20 cellular contexts compared by ENCODE assay signal in the genomic region with DNA sequence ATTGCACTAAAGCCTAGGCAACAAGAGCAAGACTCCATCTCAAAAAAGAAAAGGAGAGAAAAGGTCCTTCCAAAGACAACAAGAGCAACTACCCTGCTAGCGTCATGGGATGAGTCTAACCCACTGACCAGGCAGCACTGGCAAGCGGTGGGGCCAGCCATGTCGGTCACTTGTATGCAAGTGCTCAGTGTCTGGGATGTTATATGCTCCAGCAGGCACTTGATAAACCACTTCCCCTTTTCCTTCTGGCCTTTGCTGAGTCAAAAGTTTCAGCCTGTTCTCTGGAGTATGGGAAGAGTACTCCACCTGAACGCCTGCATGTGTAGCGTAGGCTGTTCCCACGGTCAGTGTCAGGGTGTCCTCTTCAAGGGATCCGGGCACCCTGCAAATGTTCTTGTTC. TPM values are rescaled to one million over a fixed set of nuclear protein-coding genes. Genes with fewer than 3 reads are reported as not detected.
DNase-seq lines count a peak whose midpoint lies in the region; ATAC-seq and TF ChIP-seq lines count a peak whose summit lies in the region.
"Had no signal": no experiment of that assay in that cellular context is flagged by ENCODE, and none has a peak within 500 bp of the region (broad histone marks: within the 10 kb centered on the region; RNA-seq: fewer than 3 reads in every experiment).

No MANE protein-coding gene starts in this region.

- H3K4me3 ChIP-seq in spleen: no peak overlapping the region
- no peak overlapping the region for H3K4me3 ChIP-seq in lower leg skin (ENCODE audit: low read depth, poor library complexity, severe bottlenecking)
- H3K4me3 ChIP-seq: adrenal gland, lung, MG63 had no signal

- intact Hi-C loops in spleen (cut with DNase I; ENCODE audit: low total_unique reads): no loop called here
- intact Hi-C loops in lower leg skin (cut with DNase I; ENCODE audit: low total_unique reads): no loop called here

- peaks cover 0 to 56% (median 23%) of the 10 kb centered on the region in 6 donors for H3K4me1 ChIP-seq in spleen
- H3K4me1 ChIP-seq: adrenal gland had no signal

- peaks cover 0 to 26% (median 2%) of the 10 kb centered on the region in 6 donors for H3K36me3 ChIP-seq in spleen
- H3K36me3 ChIP-seq: adrenal gland had no signal

- H3K27ac Mint-ChIP-seq in activated naive CD8-positive, alpha-beta T cell treated with anti-CD3 and anti-CD28 coated beads, Interleukin-2, amount 50 U/mL, for 24 hours: no peak overlapping the region
- no peak overlapping the region for H3K27ac Mint-ChIP-seq in T-helper 17 cell
- H3K27ac Mint-ChIP-seq: activated CD8-positive, alpha-beta T cell treated with anti-CD3 and anti-CD28 coated beads for 36 hours; CD4-positive, CD25-positive, alpha-beta regulatory T cell; endodermal cell had no signal

- no peaks in the 10 kb centered on the region for H3K9me3 Mint-ChIP-seq in activated naive CD8-positive, alpha-beta T cell treated with anti-CD3 and anti-CD28 coated beads, Interleukin-2, amount 50 U/mL, for 24 hours

- peak overlapping the region in 1 of 8 donors; percentile 14 for H3K27ac ChIP-seq in spleen
- H3K27ac ChIP-seq: adrenal gland had no signal

- H3K4me3 Mint-ChIP-seq in activated naive CD8-positive, alpha-beta T cell treated with anti-CD3 and anti-CD28 coated beads, Interleukin-2, amount 50 U/mL, for 24 hours: no peak overlapping the region
- no peak overlapping the region for H3K4me3 Mint-ChIP-seq in T-helper 17 cell
- H3K4me3 Mint-ChIP-seq: activated CD8-positive, alpha-beta T cell treated with anti-CD3 and anti-CD28 coated beads for 36 hours; CD4-positive, CD25-positive, alpha-beta regulatory T cell; endodermal cell; neural crest cell had no signal

- peaks cover 4% of the 10 kb centered on the region for H3K36me3 Mint-ChIP-seq in activated naive CD8-positive, alpha-beta T cell treated with anti-CD3 and anti-CD28 coated beads, Interleukin-2, amount 50 U/mL, for 24 hours (ENCODE audit: low read depth)
- H3K36me3 Mint-ChIP-seq in T-helper 17 cell (ENCODE audit: low read depth): peaks cover 2% of the 10 kb centered on the region

- peaks cover 25% of the 10 kb centered on the region for H3K4me1 Mint-ChIP-seq in activated naive CD8-positive, alpha-beta T cell treated with anti-CD3 and anti-CD28 coated beads, Interleukin-2, amount 50 U/mL, for 24 hours
- peaks cover 27% of the 10 kb centered on the region for H3K4me1 Mint-ChIP-seq in T-helper 17 cell

- ATAC-seq in HG02610 (IDR thresholded peaks at IDR 0.05; ENCODE audit: unreplicated experiment) (peak; percentile 51), T-helper 17 cell (no peak)
- ATAC-seq in activated naive CD8-positive, alpha-beta T cell treated with anti-CD3 and anti-CD28 coated beads, Interleukin-2, amount 50 U/mL, for 24 hours: no peak
- ATAC-seq: activated CD8-positive, alpha-beta T cell treated with anti-CD3 and anti-CD28 coated beads for 36 hours had no signal

- TF ChIP-seq CTCF in spleen (IDR thresholded peaks at IDR 0.05 in 8 of 11, conservative IDR thresholded peaks at IDR 0.05 in 3 of 11) (no peak), lower leg skin (IDR thresholded peaks at IDR 0.05) (no peak)

- TF ChIP-seq POLR2A in spleen (IDR thresholded peaks at IDR 0.05) (no peak), lower leg skin (IDR thresholded peaks at IDR 0.05) (no peak)

- H3K9me3 ChIP-seq in spleen (no peaks in the 10 kb centered on the region), T-helper 17 cell (ENCODE audit: control insufficient read depth, low read length, poor library complexity, severe bottlenecking) (no peaks in the 10 kb centered on the region)
- H3K9me3 ChIP-seq: adrenal gland, MG63 had no signal

- DNase-seq in OCI-M1 (lab: John Stamatoyannopoulos, UW): peak; percentile 91
- peak; percentile 31 for DNase-seq in globus pallidus (ENCODE audit: low spot score)
- peak; percentile 70 for DNase-seq in spleen
- DNase-seq in activated naive CD8-positive, alpha-beta T cell treated with anti-CD3 and anti-CD28 coated beads, Interleukin-2, amount 50 U/mL, for 24 hours: no peak
- no peak for DNase-seq in 8988T
- no peak for DNase-seq in T-helper 17 cell
- DNase-seq in lower leg skin (ENCODE audit: low spot score in 2 of 2): no peak
- DNase-seq: activated CD8-positive, alpha-beta T cell treated with anti-CD3 and anti-CD28 coated beads for 36 hours; CD4-positive, CD25-positive, alpha-beta regulatory T cell; DND-41; endodermal cell; MG63; NCI-H2107; NCI-H82; Right ventricle myocardium superior; stimulated activated CD4-positive, alpha-beta T cell treated with anti-CD3 and anti-CD28 coated beads, Interleukin-2, amount 100 ng/mL, for 48 hours had no signal

- no peaks in the 10 kb centered on the region for H3K27me3 Mint-ChIP-seq in activated naive CD8-positive, alpha-beta T cell treated with anti-CD3 and anti-CD28 coated beads, Interleukin-2, amount 50 U/mL, for 24 hours
- no peaks in the 10 kb centered on the region for H3K27me3 Mint-ChIP-seq in T-helper 17 cell
- H3K27me3 Mint-ChIP-seq: activated CD8-positive, alpha-beta T cell treated with anti-CD3 and anti-CD28 coated beads for 36 hours; CD4-positive, CD25-positive, alpha-beta regulatory T cell had no signal

- WGBS in spleen, 5 donors: 43 to 66% (median 54%) methylated on average over 7 of the region's 7 CpGs
- WGBS in lower leg skin, 2 donors: 85 to 92% methylated on average over 7 of the region's 7 CpGs

- no peaks in the 10 kb centered on the region for H3K27me3 ChIP-seq in spleen (replicated peaks in 1 of 7)
- H3K27me3 ChIP-seq: adrenal gland, MG63 had no signal

RNA-seq across cellular contexts. Expression of gene MXD3, which starts 9.2 kb away (rescaled TPM):
- total RNA-seq in spleen: 10 to 100 TPM; 19.3 to 80.7 (median 26.7) TPM
- 10 to 100 TPM; 25.9 to 32.5 (median 26.2) TPM for polyA plus RNA-seq in spleen
- total RNA-seq in T-helper 17 cell: 10 to 100 TPM in 1 of 2 donors, 1 to 10 TPM in 1; 8.7 to 11.8 TPM
- total RNA-seq in lower leg skin: 10 to 100 TPM in 2 of 4 donors, 1 to 10 TPM in 2; 4.9 to 19.8 (median 13.2) TPM

RNA-seq across cellular contexts. Expression of gene PRELID1, which starts 17.3 kb away (rescaled TPM):
- total RNA-seq in spleen (100 to 1,000 TPM in 5 of 7 donors, 10 to 100 TPM in 2; 74.5 to 173 (median 106) TPM), T-helper 17 cell (10 to 100 TPM; 44.9 to 55.8 TPM), lower leg skin (100 to 1,000 TPM in 2 of 4 donors, 10 to 100 TPM in 2; 60.7 to 122 (median 96.7) TPM)
- polyA plus RNA-seq in spleen: 100 to 1,000 TPM; 131 to 174 (median 154) TPM

RNA-seq across cellular contexts. Expression of gene RAB24, which starts 17.4 kb away (rescaled TPM):
- total RNA-seq in spleen: 10 to 100 TPM; 52.1 to 90.4 (median 80.8) TPM
- 100 to 1,000 TPM in 2 of 3 donors, 10 to 100 TPM in 1; 90.6 to 181 (median 170) TPM for polyA plus RNA-seq in spleen
- 10 to 100 TPM in 1 of 2 donors, 1 to 10 TPM in 1; 8.8 to 17.6 TPM for total RNA-seq in T-helper 17 cell
- total RNA-seq in lower leg skin: 10 to 100 TPM; 52.2 to 98.5 (median 73.7) TPM

RNA-seq across cellular contexts. Expression of gene LMAN2, which starts 30.6 kb away (rescaled TPM):
- total RNA-seq in spleen (100 to 1,000 TPM in 4 of 7 donors, 10 to 100 TPM in 3; 92.4 to 211 (median 109) TPM), T-helper 17 cell (10 to 100 TPM; 75.5 to 89.8 TPM), lower leg skin (100 to 1,000 TPM; 139 to 191 (median 166) TPM)
- 10 to 100 TPM; 50.1 to 96.6 (median 72.5) TPM for polyA plus RNA-seq in spleen

RNA-seq across cellular contexts. Expression of gene RGS14, which starts 36.8 kb away (rescaled TPM):
- total RNA-seq in spleen (100 to 1,000 TPM in 1 of 7 donors, 10 to 100 TPM in 6; 61.5 to 111 (median 77.1) TPM), T-helper 17 cell (100 to 1,000 TPM in 1 of 2 donors, 10 to 100 TPM in 1; 76.7 to 110 TPM), lower leg skin (10 to 100 TPM; 28.6 to 38.3 (median 37.2) TPM)
- polyA plus RNA-seq in spleen: 10 to 100 TPM; 45.3 to 95.9 (median 61.6) TPM

Comparison
In these comparisons a context has a peak if more than half of its experiments do, and no peak if none do; other contexts are left out.
1. DNase-seq: peak in OCI-M1 (single experiment), globus pallidus (single experiment) and spleen (single experiment); none in activated naive CD8-positive, alpha-beta T cell treated with anti-CD3 and anti-CD28 coated beads, Interleukin-2, amount 50 U/mL, for 24 hours (single experiment), 8988T (single experiment), T-helper 17 cell (0 of 3) and lower leg skin (0 of 2).